In genomic region chr2:101860782-101861181, GRCh38 we compare ENCODE assay signal across 16 cellular contexts.
DNase-seq lines count a peak whose midpoint lies in the region; ATAC-seq and TF ChIP-seq lines count a peak whose summit lies in the region.
"Had no signal": no experiment of that assay in that cellular context is flagged by ENCODE, and none has a peak within 500 bp of the region (broad histone marks: within the 10 kb centered on the region; RNA-seq: fewer than 3 reads in every experiment).

No MANE protein-coding gene starts in this region.

- H3K9me3 ChIP-seq in Peyer's patch: no peaks in the 10 kb centered on the region

- H3K27me3 Mint-ChIP-seq in activated naive CD8-positive, alpha-beta T cell treated with anti-CD3 and anti-CD28 coated beads for 36 hours: no peaks in the 10 kb centered on the region
- H3K27me3 Mint-ChIP-seq in activated naive CD8-positive, alpha-beta T cell treated with anti-CD3 and anti-CD28 coated beads, Interleukin-2, amount 50 U/mL, for 24 hours: no peaks in the 10 kb centered on the region
- H3K27me3 Mint-ChIP-seq in endothelial cell (ENCODE audit: unreplicated experiment) (peaks cover 16% of the 10 kb centered on the region), mesothelial cell of epicardium (ENCODE audit: low read depth) (no peaks in the 10 kb centered on the region)
- H3K27me3 Mint-ChIP-seq: IgD-negative memory B cell had no signal

- ATAC-seq in activated naive CD8-positive, alpha-beta T cell treated with anti-CD3 and anti-CD28 coated beads, Interleukin-2, amount 50 U/mL, for 24 hours: no peak

- no peak overlapping the region for H3K27ac ChIP-seq in Peyer's patch
- H3K27ac ChIP-seq: C4-2B, RWPE1 had no signal

- TF ChIP-seq CTCF in endothelial cell (IDR thresholded peaks at IDR 0.05; ENCODE audit: unreplicated experiment) (no peak), mesothelial cell of epicardium (IDR thresholded peaks at IDR 0.05; ENCODE audit: unreplicated experiment) (no peak), Peyer's patch (IDR thresholded peaks at IDR 0.05) (no peak)

- peak overlapping the region; percentile 9 for H3K27ac Mint-ChIP-seq in activated naive CD8-positive, alpha-beta T cell treated with anti-CD3 and anti-CD28 coated beads for 36 hours
- no peak overlapping the region for H3K27ac Mint-ChIP-seq in activated naive CD8-positive, alpha-beta T cell treated with anti-CD3 and anti-CD28 coated beads, Interleukin-2, amount 50 U/mL, for 24 hours
- H3K27ac Mint-ChIP-seq in endothelial cell (ENCODE audit: unreplicated experiment): no peak overlapping the region
- H3K27ac Mint-ChIP-seq in mesothelial cell of epicardium: peak overlapping the region; percentile 69

- peaks cover 2% of the 10 kb centered on the region for H3K4me1 Mint-ChIP-seq in activated naive CD8-positive, alpha-beta T cell treated with anti-CD3 and anti-CD28 coated beads for 36 hours
- H3K4me1 Mint-ChIP-seq in activated naive CD8-positive, alpha-beta T cell treated with anti-CD3 and anti-CD28 coated beads, Interleukin-2, amount 50 U/mL, for 24 hours: peaks cover 4% of the 10 kb centered on the region
- H3K4me1 Mint-ChIP-seq in endothelial cell (ENCODE audit: unreplicated experiment): peaks cover 39% of the 10 kb centered on the region
- peaks cover 14% of the 10 kb centered on the region for H3K4me1 Mint-ChIP-seq in mesothelial cell of epicardium

- H3K9me3 Mint-ChIP-seq in activated naive CD8-positive, alpha-beta T cell treated with anti-CD3 and anti-CD28 coated beads for 36 hours: no peaks in the 10 kb centered on the region
- no peaks in the 10 kb centered on the region for H3K9me3 Mint-ChIP-seq in activated naive CD8-positive, alpha-beta T cell treated with anti-CD3 and anti-CD28 coated beads, Interleukin-2, amount 50 U/mL, for 24 hours
- no peaks in the 10 kb centered on the region for H3K9me3 Mint-ChIP-seq in endothelial cell (ENCODE audit: unreplicated experiment)
- H3K9me3 Mint-ChIP-seq in mesothelial cell of epicardium: no peaks in the 10 kb centered on the region
- H3K9me3 Mint-ChIP-seq: IgD-negative memory B cell had no signal

- H3K4me3 ChIP-seq in Peyer's patch: no peak overlapping the region

- peaks cover 3% of the 10 kb centered on the region for H3K36me3 Mint-ChIP-seq in activated naive CD8-positive, alpha-beta T cell treated with anti-CD3 and anti-CD28 coated beads for 36 hours
- H3K36me3 Mint-ChIP-seq in activated naive CD8-positive, alpha-beta T cell treated with anti-CD3 and anti-CD28 coated beads, Interleukin-2, amount 50 U/mL, for 24 hours (ENCODE audit: low read depth): peaks cover 37% of the 10 kb centered on the region
- H3K36me3 Mint-ChIP-seq in endothelial cell (ENCODE audit: low read depth, unreplicated experiment) (peaks cover 49% of the 10 kb centered on the region), mesothelial cell of epicardium (peaks cover 40% of the 10 kb centered on the region)

- no peaks in the 10 kb centered on the region for H3K27me3 ChIP-seq in Peyer's patch

- H3K4me3 Mint-ChIP-seq in activated naive CD8-positive, alpha-beta T cell treated with anti-CD3 and anti-CD28 coated beads for 36 hours: no peak overlapping the region
- no peak overlapping the region for H3K4me3 Mint-ChIP-seq in activated naive CD8-positive, alpha-beta T cell treated with anti-CD3 and anti-CD28 coated beads, Interleukin-2, amount 50 U/mL, for 24 hours
- H3K4me3 Mint-ChIP-seq in endothelial cell (ENCODE audit: unreplicated experiment) (peak overlapping the region; percentile 23), mesothelial cell of epicardium (no peak overlapping the region)
- H3K4me3 Mint-ChIP-seq: IgD-negative memory B cell had no signal

- H3K4me1 ChIP-seq in Peyer's patch: no peaks in the 10 kb centered on the region

- TF ChIP-seq POLR2A in Peyer's patch (IDR thresholded peaks at IDR 0.05): no peak

- no peak for DNase-seq in activated naive CD8-positive, alpha-beta T cell treated with anti-CD3 and anti-CD28 coated beads for 36 hours
- DNase-seq in activated naive CD8-positive, alpha-beta T cell treated with anti-CD3 and anti-CD28 coated beads, Interleukin-2, amount 50 U/mL, for 24 hours: no peak
- no peak for DNase-seq in endothelial cell (ENCODE audit: low spot score)
- DNase-seq in mesothelial cell of epicardium (ENCODE audit: low spot score in 2 of 2, unreplicated experiment in 2 of 2): no peak
- no peak for DNase-seq in T-helper 9 cell
- DNase-seq in Peyer's patch: no peak
- no peak for DNase-seq in NCI-H2227 (lab: John Stamatoyannopoulos, UW; ENCODE audit: unreplicated experiment)
- DNase-seq: Calu3; NCI-H1105; NCI-H1694 treated with DMSO at 0.1 percent for 48 hours; NCI-H446; NK-92 treated with Interleukin-12 subunit alpha and Interleukin-12 subunit beta, amount 100 ng/mL, for 24 hours; OCI-M1 had no signal

- peaks cover 0 to 42% (median 0%) of the 10 kb centered on the region in 3 donors for H3K36me3 ChIP-seq in Peyer's patch

Comparison
In these comparisons a context has a peak if more than half of its experiments do, and no peak if none do; other contexts are left out.
1. H3K27ac Mint-ChIP-seq: peak in activated naive CD8-positive, alpha-beta T cell treated with anti-CD3 and anti-CD28 coated beads for 36 hours (single experiment) and mesothelial cell of epicardium (single experiment); none in activated naive CD8-positive, alpha-beta T cell treated with anti-CD3 and anti-CD28 coated beads, Interleukin-2, amount 50 U/mL, for 24 hours (single experiment) and endothelial cell (single experiment).